Comparison of ENCODE assay signal across 2 cellular contexts in the genomic region with DNA sequence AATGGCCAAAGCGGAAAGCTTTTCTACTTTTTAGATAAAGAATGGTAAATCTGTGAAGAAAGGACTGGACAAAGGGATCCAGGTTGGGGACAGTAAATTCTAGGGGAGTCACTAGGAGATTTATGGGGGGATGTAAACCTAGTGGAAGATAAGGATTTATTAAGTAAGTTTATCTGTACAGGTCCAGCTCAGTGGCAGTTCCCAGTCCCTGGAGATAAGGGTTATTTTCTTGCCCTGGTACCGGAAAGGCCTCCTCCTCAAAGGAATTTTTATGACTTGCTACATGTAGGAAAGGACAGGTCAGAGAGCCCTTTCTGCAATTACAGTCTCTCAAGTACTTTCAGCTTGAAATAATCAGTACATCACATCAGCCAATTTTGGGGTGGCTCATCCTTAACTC.
TF ChIP-seq lines count a peak whose summit lies in the region.

No MANE protein-coding gene starts in this region.

TF ChIP-seq in HEK293, 187 proteins besides CTCF, POLR2A, EP300 and RAD21 (continued from another document and continues in another):
- no peak for TF ChIP-seq ZNF391 (tag by site-specific recombination; IDR thresholded peaks at IDR 0.05; ENCODE audit: borderline replicate concordance, low read depth)
- no peak for TF ChIP-seq KLF17 (tag by site-specific recombination; IDR thresholded peaks at IDR 0.05)
- peak; percentile 11; the same call in 1 of the 2 replicates for TF ChIP-seq OSR2 (tag by site-specific recombination; IDR thresholded peaks at IDR 0.05)
- no peak for TF ChIP-seq ZNF544 (tag by site-specific recombination; IDR thresholded peaks at IDR 0.05)
- no peak for TF ChIP-seq TSHZ1 (tag by site-specific recombination; IDR thresholded peaks at IDR 0.05; ENCODE audit: borderline replicate concordance)
- peak; percentile 53 for TF ChIP-seq FEZF1 (tag by site-specific recombination; IDR thresholded peaks at IDR 0.05)
- TF ChIP-seq ZNF548 (tag by site-specific recombination; IDR thresholded peaks at IDR 0.05), result no peak
- no peak for TF ChIP-seq TRIM28 (IDR thresholded peaks at IDR 0.05; ENCODE audit: borderline replicate concordance, low read length)
- TF ChIP-seq ZNF341 (tag by site-specific recombination; IDR thresholded peaks at IDR 0.05; ENCODE audit: low read depth), result no peak
- TF ChIP-seq HIC1 (tag by site-specific recombination; IDR thresholded peaks at IDR 0.05), result no peak
- no peak for TF ChIP-seq ZNF248 (tag by site-specific recombination; IDR thresholded peaks at IDR 0.05)
- peak; percentile 51; the same call in 1 of the 2 replicates for TF ChIP-seq TCF7L2 (IDR thresholded peaks at IDR 0.05; ENCODE audit: borderline replicate concordance, low read depth, low read length)
- TF ChIP-seq ZNF785 (tag by site-specific recombination; IDR thresholded peaks at IDR 0.05), result no peak
- TF ChIP-seq ZNF24 (tag by site-specific recombination; IDR thresholded peaks at IDR 0.05), result no peak
- TF ChIP-seq, protein P1, sequence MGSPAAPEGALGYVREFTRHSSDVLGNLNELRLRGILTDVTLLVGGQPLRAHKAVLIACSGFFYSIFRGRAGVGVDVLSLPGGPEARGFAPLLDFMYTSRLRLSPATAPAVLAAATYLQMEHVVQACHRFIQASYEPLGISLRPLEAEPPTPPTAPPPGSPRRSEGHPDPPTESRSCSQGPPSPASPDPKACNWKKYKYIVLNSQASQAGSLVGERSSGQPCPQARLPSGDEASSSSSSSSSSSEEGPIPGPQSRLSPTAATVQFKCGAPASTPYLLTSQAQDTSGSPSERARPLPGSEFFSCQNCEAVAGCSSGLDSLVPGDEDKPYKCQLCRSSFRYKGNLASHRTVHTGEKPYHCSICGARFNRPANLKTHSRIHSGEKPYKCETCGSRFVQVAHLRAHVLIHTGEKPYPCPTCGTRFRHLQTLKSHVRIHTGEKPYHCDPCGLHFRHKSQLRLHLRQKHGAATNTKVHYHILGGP (tag by site-specific recombination; IDR thresholded peaks at IDR 0.05), result no peak
- no peak for TF ChIP-seq ZBTB20 (tag by site-specific recombination; IDR thresholded peaks at IDR 0.05)
- no peak for TF ChIP-seq ZNF449 (tag by site-specific recombination; IDR thresholded peaks at IDR 0.05)
- no peak for TF ChIP-seq OVOL3 (tag by site-specific recombination; IDR thresholded peaks at IDR 0.05)
- TF ChIP-seq SP2 (tag by site-specific recombination; IDR thresholded peaks at IDR 0.05), result no peak
- TF ChIP-seq SCRT2 (tag by site-specific recombination; IDR thresholded peaks at IDR 0.05), result no peak
- TF ChIP-seq ZNF157 (tag by site-specific recombination; IDR thresholded peaks at IDR 0.05), result no peak

TF ChIP-seq in K562, 482 proteins besides CTCF, POLR2A, EP300 and RAD21 (continued from another document and continues in another):
- TF ChIP-seq, protein P2, sequence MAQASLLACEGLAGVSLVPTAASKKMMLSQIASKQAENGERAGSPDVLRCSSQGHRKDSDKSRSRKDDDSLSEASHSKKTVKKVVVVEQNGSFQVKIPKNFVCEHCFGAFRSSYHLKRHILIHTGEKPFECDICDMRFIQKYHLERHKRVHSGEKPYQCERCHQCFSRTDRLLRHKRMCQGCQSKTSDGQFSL (CRISPR knock-in tag; IDR thresholded peaks at IDR 0.05), result no peak
- TF ChIP-seq, protein P2 (tag; IDR thresholded peaks at IDR 0.05), result no peak
- TF ChIP-seq RREB1 (CRISPR knock-in tag; IDR thresholded peaks at IDR 0.05), result no peak
- TF ChIP-seq IFI16 (CRISPR knock-in tag; IDR thresholded peaks at IDR 0.05), result no peak
- TF ChIP-seq MXI1 (IDR thresholded peaks at IDR 0.05; ENCODE audit: low read depth, low read length), result no peak
- no peak for TF ChIP-seq CBX1 (IDR thresholded peaks at IDR 0.05; ENCODE audit: low read depth)
- TF ChIP-seq KLF16 (IDR thresholded peaks at IDR 0.05), result peak; percentile 68; the same call in 1 of the 2 replicates
- TF ChIP-seq CHD2 (IDR thresholded peaks at IDR 0.05; ENCODE audit: low read depth, low read length), result no peak
- TF ChIP-seq ETV5 (CRISPR knock-in tag; IDR thresholded peaks at IDR 0.05; ENCODE audit: low read depth), result no peak
- TF ChIP-seq ARNT (IDR thresholded peaks at IDR 0.05), result no peak
- no peak for TF ChIP-seq TAF15 (IDR thresholded peaks at IDR 0.05; ENCODE audit: low read depth, low read length)
- TF ChIP-seq ZNF274 (IDR thresholded peaks at IDR 0.05; ENCODE audit: borderline replicate concordance, low read depth, low read length), result no peak
- TF ChIP-seq DPF2 (IDR thresholded peaks at IDR 0.05), result peak; percentile 35
- no peak for TF ChIP-seq ZNF12 (CRISPR knock-in tag; IDR thresholded peaks at IDR 0.05)
- TF ChIP-seq PHF20 (IDR thresholded peaks at IDR 0.05; ENCODE audit: partially characterized antibody), result no peak
- peak; percentile 83 for TF ChIP-seq ETV1 (tag; conservative IDR thresholded peaks at IDR 0.05; ENCODE audit: low read depth)
- TF ChIP-seq ZHX1 (conservative IDR thresholded peaks at IDR 0.05; ENCODE audit: low read length), result no peak
- no peak for TF ChIP-seq SIN3A (IDR thresholded peaks at IDR 0.05; ENCODE audit: borderline replicate concordance in 2 of 2, control insufficient read depth in 1 of 2, low read depth in 2 of 2, low read length in 2 of 2)
- TF ChIP-seq NCOR1 (IDR thresholded peaks at IDR 0.05), result peak; percentile 55
- TF ChIP-seq RCOR1 (IDR thresholded peaks at IDR 0.05; ENCODE audit: borderline replicate concordance in 1 of 2, low read depth in 2 of 2, low read length in 2 of 2), result peak in 1 of 2 experiments; percentile 29; a peak in 1 of 4 replicates
- no peak for TF ChIP-seq NUFIP1 (IDR thresholded peaks at IDR 0.05; ENCODE audit: partially characterized antibody)
- TF ChIP-seq ZNF764 (CRISPR knock-in tag; IDR thresholded peaks at IDR 0.05; ENCODE audit: low read depth), result no peak
- TF ChIP-seq ETV6 (IDR thresholded peaks at IDR 0.05; ENCODE audit: borderline replicate concordance in 1 of 2, low read depth in 2 of 2, low read length in 1 of 2), result no peak
- TF ChIP-seq ETV6 (CRISPR knock-in tag; IDR thresholded peaks at IDR 0.05; ENCODE audit: borderline replicate concordance), result no peak
- no peak for TF ChIP-seq HOXB6 (CRISPR knock-in tag; IDR thresholded peaks at IDR 0.05; ENCODE audit: borderline replicate concordance)
- no peak for TF ChIP-seq E2F6 (IDR thresholded peaks at IDR 0.05; ENCODE audit: borderline replicate concordance in 1 of 2, extremely low read depth in 1 of 2, insufficient read depth in 1 of 2, insufficient read length in 1 of 2, low read depth in 1 of 2, low read length in 1 of 2, poor library complexity in 1 of 2, severe bottlenecking in 1 of 2)
- no peak for TF ChIP-seq KDM2B (CRISPR knock-in tag; IDR thresholded peaks at IDR 0.05)
- peak; percentile 73 for TF ChIP-seq CBFA2T2 (conservative IDR thresholded peaks at IDR 0.05)
- peak; percentile 81; the same call in 1 of the 2 replicates for TF ChIP-seq RNF2 (IDR thresholded peaks at IDR 0.05)
- TF ChIP-seq ZNF76 (CRISPR knock-in tag; IDR thresholded peaks at IDR 0.05; ENCODE audit: borderline replicate concordance), result no peak
- TF ChIP-seq HMGN3 (IDR thresholded peaks at IDR 0.05; ENCODE audit: borderline replicate concordance, extremely low read depth, insufficient read length, low read depth, low read length), result no peak
- TF ChIP-seq, protein P3, sequence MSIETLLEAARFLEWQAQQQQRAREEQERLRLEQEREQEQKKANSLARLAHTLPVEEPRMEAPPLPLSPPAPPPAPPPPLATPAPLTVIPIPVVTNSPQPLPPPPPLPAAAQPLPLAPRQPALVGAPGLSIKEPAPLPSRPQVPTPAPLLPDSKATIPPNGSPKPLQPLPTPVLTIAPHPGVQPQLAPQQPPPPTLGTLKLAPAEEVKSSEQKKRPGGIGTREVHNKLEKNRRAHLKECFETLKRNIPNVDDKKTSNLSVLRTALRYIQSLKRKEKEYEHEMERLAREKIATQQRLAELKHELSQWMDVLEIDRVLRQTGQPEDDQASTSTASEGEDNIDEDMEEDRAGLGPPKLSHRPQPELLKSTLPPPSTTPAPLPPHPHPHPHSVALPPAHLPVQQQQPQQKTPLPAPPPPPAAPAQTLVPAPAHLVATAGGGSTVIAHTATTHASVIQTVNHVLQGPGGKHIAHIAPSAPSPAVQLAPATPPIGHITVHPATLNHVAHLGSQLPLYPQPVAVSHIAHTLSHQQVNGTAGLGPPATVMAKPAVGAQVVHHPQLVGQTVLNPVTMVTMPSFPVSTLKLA (conservative IDR thresholded peaks at IDR 0.05), result no peak
- 0 out of 2 replicates have a peak, but pooled peaks have one; percentile 13 for TF ChIP-seq GATAD2A (IDR thresholded peaks at IDR 0.05)
- TF ChIP-seq ZBED1 (IDR thresholded peaks at IDR 0.05), result no peak
- TF ChIP-seq KHSRP (IDR thresholded peaks at IDR 0.05), result no peak
- no peak for TF ChIP-seq ZNF133 (CRISPR knock-in tag; IDR thresholded peaks at IDR 0.05)
